Comparison of ENCODE assay signal across 9 cellular contexts in the genomic region with DNA sequence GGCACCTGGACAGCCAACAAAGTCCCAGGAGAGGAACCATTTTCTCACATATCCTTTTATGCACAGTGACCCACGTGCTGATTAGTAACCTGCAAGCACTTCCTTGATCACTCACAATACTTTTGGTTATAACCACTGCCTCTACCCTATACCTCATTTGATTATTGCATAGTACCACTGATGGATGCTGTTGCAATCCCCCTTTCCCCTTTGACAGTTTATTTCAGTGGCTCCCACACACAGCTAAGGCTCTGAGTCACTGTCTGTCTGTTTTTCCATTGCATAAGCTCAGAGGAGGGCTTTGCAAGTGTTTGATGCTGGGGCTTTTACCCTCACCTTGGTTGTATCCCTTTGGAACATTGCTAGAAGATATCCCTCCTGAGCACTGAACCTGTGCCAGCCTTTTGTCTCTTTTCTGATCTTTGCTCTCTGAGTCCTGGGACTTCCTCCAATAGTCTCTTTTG.
DNase-seq lines count a peak whose midpoint lies in the region; ATAC-seq and TF ChIP-seq lines count a peak whose summit lies in the region.
"Had no signal": no experiment of that assay in that cellular context is flagged by ENCODE, and none has a peak within 500 bp of the region (broad histone marks: within the 10 kb centered on the region; RNA-seq: fewer than 3 reads in every experiment).

No MANE protein-coding gene starts in this region.

- TF ChIP-seq CTCF in GM12865 (IDR thresholded peaks at IDR 0.05; ENCODE audit: insufficient read depth, low read depth, low read length, missing control alignments) = no peak

- no peak overlapping the region for H3K18ac ChIP-seq in mesenchymal stem cell (ENCODE audit: low read depth in 1 of 2, low read length in 2 of 2)

- no peak overlapping the region for H2BK120ac ChIP-seq in mesenchymal stem cell (ENCODE audit: low read depth, low read length)

- no peaks in the 10 kb centered on the region for H3K27me3 ChIP-seq in mesenchymal stem cell (ENCODE audit: control insufficient read depth in 1 of 2, insufficient read depth in 1 of 2, low read length in 2 of 2)

- no peak overlapping the region for H4K8ac ChIP-seq in mesenchymal stem cell (ENCODE audit: low read length)

- H3K14ac ChIP-seq in mesenchymal stem cell (ENCODE audit: low read length in 2 of 2) = no peak overlapping the region

- no peak overlapping the region for H3K4me3 Mint-ChIP-seq in activated naive CD8-positive, alpha-beta T cell treated with anti-CD3 and anti-CD28 coated beads, Interleukin-2, amount 50 U/mL, for 24 hours

- H4K91ac ChIP-seq in mesenchymal stem cell (ENCODE audit: low read length) = no peak overlapping the region

- H3K4me1 Mint-ChIP-seq in activated naive CD8-positive, alpha-beta T cell treated with anti-CD3 and anti-CD28 coated beads, Interleukin-2, amount 50 U/mL, for 24 hours = peaks cover 10% of the 10 kb centered on the region

- no peak overlapping the region for H2BK5ac ChIP-seq in mesenchymal stem cell (ENCODE audit: low read depth, low read length, poor library complexity, severe bottlenecking)

- no peak overlapping the region for H3K23ac ChIP-seq in mesenchymal stem cell (ENCODE audit: low read length in 2 of 2)

- no peak overlapping the region for H2AK5ac ChIP-seq in mesenchymal stem cell (ENCODE audit: low read length, severe bottlenecking)

- no peaks in the 10 kb centered on the region for H3K9me3 Mint-ChIP-seq in activated naive CD8-positive, alpha-beta T cell treated with anti-CD3 and anti-CD28 coated beads, Interleukin-2, amount 50 U/mL, for 24 hours

- H3K27ac Mint-ChIP-seq in activated naive CD8-positive, alpha-beta T cell treated with anti-CD3 and anti-CD28 coated beads, Interleukin-2, amount 50 U/mL, for 24 hours = peak overlapping the region; percentile 43

- H3K27me3 Mint-ChIP-seq in activated naive CD8-positive, alpha-beta T cell treated with anti-CD3 and anti-CD28 coated beads, Interleukin-2, amount 50 U/mL, for 24 hours = peaks cover 20% of the 10 kb centered on the region

- 63% methylated on average over 1 of the region's 1 CpG for WGBS in mesenchymal stem cell

- H3K4me3 ChIP-seq in GM12865 (ENCODE audit: low read depth, low read length) = no peak overlapping the region
- no peak overlapping the region for H3K4me3 ChIP-seq in mesenchymal stem cell (ENCODE audit: insufficient read depth in 1 of 2, low read depth in 1 of 2, low read length in 2 of 2)

- no peak overlapping the region for H2AFZ ChIP-seq in mesenchymal stem cell (ENCODE audit: low read depth, low read length)

- H3K4me1 ChIP-seq in mesenchymal stem cell (ENCODE audit: control insufficient read depth, insufficient read depth, low read depth, low read length) = no peaks in the 10 kb centered on the region

- H3K4ac ChIP-seq in mesenchymal stem cell (ENCODE audit: low read depth in 1 of 2, low read length in 2 of 2) = no peak overlapping the region

- no peak overlapping the region for H2BK12ac ChIP-seq in mesenchymal stem cell (ENCODE audit: low read length in 2 of 2)

- H3K36me3 Mint-ChIP-seq in activated naive CD8-positive, alpha-beta T cell treated with anti-CD3 and anti-CD28 coated beads, Interleukin-2, amount 50 U/mL, for 24 hours (ENCODE audit: low read depth) = no peaks in the 10 kb centered on the region

- no peaks in the 10 kb centered on the region for H3K36me3 ChIP-seq in mesenchymal stem cell (ENCODE audit: control insufficient read depth in 1 of 2, insufficient read depth in 2 of 2, low read depth in 1 of 2, low read length in 2 of 2)

- H3K9ac ChIP-seq in mesenchymal stem cell (ENCODE audit: low read length) = no peak overlapping the region

- no peaks in the 10 kb centered on the region for H3K9me3 ChIP-seq in mesenchymal stem cell (ENCODE audit: control insufficient read depth, low read length)

- DNase-seq in GM12865 (ENCODE audit: low read depth) = peak; percentile 8
- DNase-seq in activated naive CD8-positive, alpha-beta T cell treated with anti-CD3 and anti-CD28 coated beads, Interleukin-2, amount 50 U/mL, for 24 hours = no peak
- DNase-seq in mesenchymal stem cell = peak; percentile 71
- no peak for DNase-seq in NCI-H2029 (lab: John Stamatoyannopoulos, UW)
- DNase-seq in GOT3 (lab: John Stamatoyannopoulos, UW) = no peak
- DNase-seq: activated T-cell treated with anti-CD3 and anti-CD28 coated beads, Interleukin-2, amount 50 U/mL, for 1 hour had no signal

- H3K79me1 ChIP-seq in mesenchymal stem cell (replicated peaks; ENCODE audit: low read length, poor library complexity, severe bottlenecking) = no peaks in the 10 kb centered on the region

- ATAC-seq in HG03460 (IDR thresholded peaks at IDR 0.05; ENCODE audit: unreplicated experiment) (peak; percentile 54), GM21526 (IDR thresholded peaks at IDR 0.05; ENCODE audit: low FRiP score, unreplicated experiment) (no peak), HG03469 (IDR thresholded peaks at IDR 0.05; ENCODE audit: unreplicated experiment) (no peak)
- ATAC-seq in activated naive CD8-positive, alpha-beta T cell treated with anti-CD3 and anti-CD28 coated beads, Interleukin-2, amount 50 U/mL, for 24 hours = peak; percentile 93

- no peak overlapping the region for H3K4me2 ChIP-seq in mesenchymal stem cell (ENCODE audit: low read length, poor library complexity, severe bottlenecking)

- no peak overlapping the region for H2BK15ac ChIP-seq in mesenchymal stem cell (ENCODE audit: low read depth, poor library complexity, severe bottlenecking)

- no peak overlapping the region for H3K27ac ChIP-seq in mesenchymal stem cell (ENCODE audit: low read length, poor library complexity, severe bottlenecking)

Comparison
In these comparisons a context has a peak if more than half of its experiments do, and no peak if none do; other contexts are left out.
1. DNase-seq: peak in GM12865 (single experiment) and mesenchymal stem cell (single experiment); none in activated naive CD8-positive, alpha-beta T cell treated with anti-CD3 and anti-CD28 coated beads, Interleukin-2, amount 50 U/mL, for 24 hours (single experiment), NCI-H2029 (single experiment) and GOT3 (single experiment).
2. ATAC-seq: peak in HG03460 (single experiment) and activated naive CD8-positive, alpha-beta T cell treated with anti-CD3 and anti-CD28 coated beads, Interleukin-2, amount 50 U/mL, for 24 hours (single experiment); none in GM21526 (single experiment) and HG03469 (single experiment).